In genomic region chr5:172789687-172790495, GRCh38 we compare ENCODE assay signal across 1 cellular context.
A peak's percentile ranks its signal among the peaks of the same experiment; 100 is the strongest.
TF ChIP-seq lines count a peak whose summit lies in the region.

No MANE protein-coding gene starts in this region.

TF ChIP-seq in K562, 482 proteins besides CTCF, POLR2A, EP300 and RAD21 (continued from another document and continues in another):
- TF ChIP-seq PBX2 (CRISPR knock-in tag; IDR thresholded peaks at IDR 0.05; ENCODE audit: low read depth), result no peak
- no peak for TF ChIP-seq PBX2 (tag; conservative IDR thresholded peaks at IDR 0.05; ENCODE audit: low read depth)
- no peak for TF ChIP-seq KAT2B (IDR thresholded peaks at IDR 0.05; ENCODE audit: low read depth, low read length)
- TF ChIP-seq ZBTB5 (IDR thresholded peaks at IDR 0.05), result no peak
- TF ChIP-seq MEF2D (tag; conservative IDR thresholded peaks at IDR 0.05; ENCODE audit: low read depth), result no peak
- TF ChIP-seq SREBF1 (IDR thresholded peaks at IDR 0.05; ENCODE audit: borderline replicate concordance, low read depth, low read length), result no peak
- TF ChIP-seq NFIC (IDR thresholded peaks at IDR 0.05), result peak; percentile 53; the same call in 1 of the 2 replicates
- TF ChIP-seq ETV6 (IDR thresholded peaks at IDR 0.05; ENCODE audit: borderline replicate concordance in 1 of 2, low read depth in 2 of 2, low read length in 1 of 2), result no peak
- TF ChIP-seq ETV6 (CRISPR knock-in tag; IDR thresholded peaks at IDR 0.05; ENCODE audit: borderline replicate concordance), result no peak
- no peak for TF ChIP-seq ZNF740 (CRISPR knock-in tag; IDR thresholded peaks at IDR 0.05)
- TF ChIP-seq ZNF740 (tag; IDR thresholded peaks at IDR 0.05), result no peak
- peak; percentile 72; the same call in 1 of the 2 replicates for TF ChIP-seq BHLHE40 (IDR thresholded peaks at IDR 0.05; ENCODE audit: low read length)
- TF ChIP-seq SMARCC2 (IDR thresholded peaks at IDR 0.05; ENCODE audit: low read depth), result no peak
- TF ChIP-seq NR2C1 (IDR thresholded peaks at IDR 0.05), result no peak
- 0 out of 2 replicates have a peak, but pooled peaks have one; percentile 14 for TF ChIP-seq NR2C1 (tag; IDR thresholded peaks at IDR 0.05)
- no peak for TF ChIP-seq NFATC3 (IDR thresholded peaks at IDR 0.05)
- TF ChIP-seq KLF6 (CRISPR knock-in tag; IDR thresholded peaks at IDR 0.05; ENCODE audit: borderline replicate concordance), result no peak
- TF ChIP-seq DLX4 (CRISPR knock-in tag; IDR thresholded peaks at IDR 0.05), result no peak
- TF ChIP-seq ETS2 (tag; IDR thresholded peaks at IDR 0.05; ENCODE audit: borderline replicate concordance, poor library complexity, severe bottlenecking), result no peak
- TF ChIP-seq ZBTB17 (CRISPR knock-in tag; IDR thresholded peaks at IDR 0.05), result no peak
- no peak for TF ChIP-seq TBP (optimal IDR thresholded peaks at IDR 0.05; ENCODE audit: low read depth, low read length)
- TF ChIP-seq MYNN (IDR thresholded peaks at IDR 0.05), result no peak
- TF ChIP-seq MYNN (CRISPR knock-in tag; IDR thresholded peaks at IDR 0.05), result no peak
- TF ChIP-seq ZNF407 (IDR thresholded peaks at IDR 0.05; ENCODE audit: low read depth), result no peak
- no peak for TF ChIP-seq TEAD1 (CRISPR knock-in tag; IDR thresholded peaks at IDR 0.05)
- TF ChIP-seq MAX (CRISPR knock-in tag; IDR thresholded peaks at IDR 0.05), result no peak
- no peak for TF ChIP-seq KLF1 (tag; IDR thresholded peaks at IDR 0.05)
- no peak for TF ChIP-seq FOSL1 (tag; conservative IDR thresholded peaks at IDR 0.05)
- TF ChIP-seq ADNP (tag; IDR thresholded peaks at IDR 0.05), result no peak
- TF ChIP-seq ZNF644 (tag; IDR thresholded peaks at IDR 0.05; ENCODE audit: low read depth), result no peak
- no peak for TF ChIP-seq FOXJ3 (CRISPR knock-in tag; IDR thresholded peaks at IDR 0.05)
- no peak for TF ChIP-seq CEBPG (CRISPR knock-in tag; IDR thresholded peaks at IDR 0.05)
- no peak for TF ChIP-seq CEBPG (tag; conservative IDR thresholded peaks at IDR 0.05 in 1 of 2, IDR thresholded peaks at IDR 0.05 in 1 of 2)
- no peak for TF ChIP-seq NFYB (IDR thresholded peaks at IDR 0.05; ENCODE audit: extremely low read depth, insufficient read length)
- no peak for TF ChIP-seq ZC3H4 (CRISPR knock-in tag; IDR thresholded peaks at IDR 0.05; ENCODE audit: borderline replicate concordance)
- no peak for TF ChIP-seq GTF3C2 (IDR thresholded peaks at IDR 0.05; ENCODE audit: borderline replicate concordance, extremely low read depth, insufficient read length)
- peak; percentile 97 for TF ChIP-seq TOE1 (IDR thresholded peaks at IDR 0.05; ENCODE audit: borderline replicate concordance)
- TF ChIP-seq TOE1 (CRISPR knock-in tag; IDR thresholded peaks at IDR 0.05; ENCODE audit: borderline replicate concordance, low read depth), result no peak
- 0 out of 2 replicates have a peak, but pooled peaks have one; percentile 27 for TF ChIP-seq ETV1 (tag; conservative IDR thresholded peaks at IDR 0.05; ENCODE audit: low read depth)
- no peak for TF ChIP-seq CREB3 (tag; conservative IDR thresholded peaks at IDR 0.05; ENCODE audit: low read depth)
- peak in 1 of 2 experiments; percentile 58; a peak in 1 of 4 replicates for TF ChIP-seq KDM1A (IDR thresholded peaks at IDR 0.05)
- no peak for TF ChIP-seq GTF2A2 (tag; IDR thresholded peaks at IDR 0.05)
- TF ChIP-seq USF2 (CRISPR knock-in tag; IDR thresholded peaks at IDR 0.05), result peak; percentile 88
- no peak for TF ChIP-seq ZNF696 (CRISPR knock-in tag; conservative IDR thresholded peaks at IDR 0.05)
- no peak for TF ChIP-seq RFX5 (IDR thresholded peaks at IDR 0.05; ENCODE audit: low read depth, low read length)
- TF ChIP-seq CBFA2T3 (IDR thresholded peaks at IDR 0.05), result 0 out of 2 replicates have a peak, but pooled peaks have one; percentile 14
- TF ChIP-seq SNRNP70 (optimal IDR thresholded peaks at IDR 0.05; ENCODE audit: low read depth, low read length), result no peak
- no peak for TF ChIP-seq MAFG (tag; conservative IDR thresholded peaks at IDR 0.05)
- 0 out of 2 replicates have a peak, but pooled peaks have one; percentile 14 for TF ChIP-seq ZNF175 (CRISPR knock-in tag; IDR thresholded peaks at IDR 0.05; ENCODE audit: low read depth)
